1 cellular context compared by ENCODE assay signal in the genomic region with DNA sequence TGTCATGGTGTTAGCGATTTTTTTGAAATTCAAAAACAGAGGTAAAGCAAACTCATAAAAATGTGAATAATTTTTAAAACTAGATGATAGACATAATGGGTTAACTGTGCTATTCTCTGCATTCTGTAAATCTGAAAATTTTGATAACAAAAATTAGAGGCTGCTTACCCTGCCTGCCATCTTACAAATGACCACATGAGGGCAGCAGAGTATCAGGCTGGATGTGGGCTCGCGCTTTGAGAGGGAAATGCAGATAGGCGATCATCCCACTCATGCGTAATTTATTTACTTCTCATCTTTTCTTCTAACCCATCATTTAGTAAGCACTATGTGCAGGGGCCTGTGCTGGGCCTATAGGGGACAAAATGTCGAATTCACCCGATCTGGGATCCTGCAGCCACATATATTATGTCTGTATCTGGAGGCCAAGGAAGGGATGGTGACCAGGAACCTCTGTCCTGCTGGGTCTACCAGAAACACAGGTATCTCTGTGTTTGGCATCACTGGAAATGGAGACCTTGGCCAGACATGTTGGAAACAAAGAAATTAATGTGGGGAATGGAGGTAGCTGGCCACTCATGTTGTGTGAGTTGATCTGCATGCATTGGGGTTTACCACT.
A peak's percentile ranks its signal among the peaks of the same experiment; 100 is the strongest.
TF ChIP-seq lines count a peak whose summit lies in the region.

No MANE protein-coding gene starts in this region.

TF ChIP-seq in K562, 482 proteins besides CTCF, POLR2A, EP300 and RAD21 (continued from another document):
- TF ChIP-seq, protein P1, sequence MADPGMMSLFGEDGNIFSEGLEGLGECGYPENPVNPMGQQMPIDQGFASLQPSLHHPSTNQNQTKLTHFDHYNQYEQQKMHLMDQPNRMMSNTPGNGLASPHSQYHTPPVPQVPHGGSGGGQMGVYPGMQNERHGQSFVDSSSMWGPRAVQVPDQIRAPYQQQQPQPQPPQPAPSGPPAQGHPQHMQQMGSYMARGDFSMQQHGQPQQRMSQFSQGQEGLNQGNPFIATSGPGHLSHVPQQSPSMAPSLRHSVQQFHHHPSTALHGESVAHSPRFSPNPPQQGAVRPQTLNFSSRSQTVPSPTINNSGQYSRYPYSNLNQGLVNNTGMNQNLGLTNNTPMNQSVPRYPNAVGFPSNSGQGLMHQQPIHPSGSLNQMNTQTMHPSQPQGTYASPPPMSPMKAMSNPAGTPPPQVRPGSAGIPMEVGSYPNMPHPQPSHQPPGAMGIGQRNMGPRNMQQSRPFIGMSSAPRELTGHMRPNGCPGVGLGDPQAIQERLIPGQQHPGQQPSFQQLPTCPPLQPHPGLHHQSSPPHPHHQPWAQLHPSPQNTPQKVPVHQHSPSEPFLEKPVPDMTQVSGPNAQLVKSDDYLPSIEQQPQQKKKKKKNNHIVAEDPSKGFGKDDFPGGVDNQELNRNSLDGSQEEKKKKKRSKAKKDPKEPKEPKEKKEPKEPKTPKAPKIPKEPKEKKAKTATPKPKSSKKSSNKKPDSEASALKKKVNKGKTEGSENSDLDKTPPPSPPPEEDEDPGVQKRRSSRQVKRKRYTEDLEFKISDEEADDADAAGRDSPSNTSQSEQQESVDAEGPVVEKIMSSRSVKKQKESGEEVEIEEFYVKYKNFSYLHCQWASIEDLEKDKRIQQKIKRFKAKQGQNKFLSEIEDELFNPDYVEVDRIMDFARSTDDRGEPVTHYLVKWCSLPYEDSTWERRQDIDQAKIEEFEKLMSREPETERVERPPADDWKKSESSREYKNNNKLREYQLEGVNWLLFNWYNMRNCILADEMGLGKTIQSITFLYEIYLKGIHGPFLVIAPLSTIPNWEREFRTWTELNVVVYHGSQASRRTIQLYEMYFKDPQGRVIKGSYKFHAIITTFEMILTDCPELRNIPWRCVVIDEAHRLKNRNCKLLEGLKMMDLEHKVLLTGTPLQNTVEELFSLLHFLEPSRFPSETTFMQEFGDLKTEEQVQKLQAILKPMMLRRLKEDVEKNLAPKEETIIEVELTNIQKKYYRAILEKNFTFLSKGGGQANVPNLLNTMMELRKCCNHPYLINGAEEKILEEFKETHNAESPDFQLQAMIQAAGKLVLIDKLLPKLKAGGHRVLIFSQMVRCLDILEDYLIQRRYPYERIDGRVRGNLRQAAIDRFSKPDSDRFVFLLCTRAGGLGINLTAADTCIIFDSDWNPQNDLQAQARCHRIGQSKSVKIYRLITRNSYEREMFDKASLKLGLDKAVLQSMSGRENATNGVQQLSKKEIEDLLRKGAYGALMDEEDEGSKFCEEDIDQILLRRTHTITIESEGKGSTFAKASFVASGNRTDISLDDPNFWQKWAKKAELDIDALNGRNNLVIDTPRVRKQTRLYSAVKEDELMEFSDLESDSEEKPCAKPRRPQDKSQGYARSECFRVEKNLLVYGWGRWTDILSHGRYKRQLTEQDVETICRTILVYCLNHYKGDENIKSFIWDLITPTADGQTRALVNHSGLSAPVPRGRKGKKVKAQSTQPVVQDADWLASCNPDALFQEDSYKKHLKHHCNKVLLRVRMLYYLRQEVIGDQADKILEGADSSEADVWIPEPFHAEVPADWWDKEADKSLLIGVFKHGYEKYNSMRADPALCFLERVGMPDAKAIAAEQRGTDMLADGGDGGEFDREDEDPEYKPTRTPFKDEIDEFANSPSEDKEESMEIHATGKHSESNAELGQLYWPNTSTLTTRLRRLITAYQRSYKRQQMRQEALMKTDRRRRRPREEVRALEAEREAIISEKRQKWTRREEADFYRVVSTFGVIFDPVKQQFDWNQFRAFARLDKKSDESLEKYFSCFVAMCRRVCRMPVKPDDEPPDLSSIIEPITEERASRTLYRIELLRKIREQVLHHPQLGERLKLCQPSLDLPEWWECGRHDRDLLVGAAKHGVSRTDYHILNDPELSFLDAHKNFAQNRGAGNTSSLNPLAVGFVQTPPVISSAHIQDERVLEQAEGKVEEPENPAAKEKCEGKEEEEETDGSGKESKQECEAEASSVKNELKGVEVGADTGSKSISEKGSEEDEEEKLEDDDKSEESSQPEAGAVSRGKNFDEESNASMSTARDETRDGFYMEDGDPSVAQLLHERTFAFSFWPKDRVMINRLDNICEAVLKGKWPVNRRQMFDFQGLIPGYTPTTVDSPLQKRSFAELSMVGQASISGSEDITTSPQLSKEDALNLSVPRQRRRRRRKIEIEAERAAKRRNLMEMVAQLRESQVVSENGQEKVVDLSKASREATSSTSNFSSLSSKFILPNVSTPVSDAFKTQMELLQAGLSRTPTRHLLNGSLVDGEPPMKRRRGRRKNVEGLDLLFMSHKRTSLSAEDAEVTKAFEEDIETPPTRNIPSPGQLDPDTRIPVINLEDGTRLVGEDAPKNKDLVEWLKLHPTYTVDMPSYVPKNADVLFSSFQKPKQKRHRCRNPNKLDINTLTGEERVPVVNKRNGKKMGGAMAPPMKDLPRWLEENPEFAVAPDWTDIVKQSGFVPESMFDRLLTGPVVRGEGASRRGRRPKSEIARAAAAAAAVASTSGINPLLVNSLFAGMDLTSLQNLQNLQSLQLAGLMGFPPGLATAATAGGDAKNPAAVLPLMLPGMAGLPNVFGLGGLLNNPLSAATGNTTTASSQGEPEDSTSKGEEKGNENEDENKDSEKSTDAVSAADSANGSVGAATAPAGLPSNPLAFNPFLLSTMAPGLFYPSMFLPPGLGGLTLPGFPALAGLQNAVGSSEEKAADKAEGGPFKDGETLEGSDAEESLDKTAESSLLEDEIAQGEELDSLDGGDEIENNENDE (IDR thresholded peaks at IDR 0.05; ENCODE audit: low read depth, low read length) = no peak
- no peak for TF ChIP-seq PHF8 (IDR thresholded peaks at IDR 0.05; ENCODE audit: borderline replicate concordance, low read length)
- TF ChIP-seq CC2D1A (IDR thresholded peaks at IDR 0.05) = 0 out of 2 replicates have a peak, but pooled peaks have one; percentile 26
- TF ChIP-seq FOXA3 (CRISPR knock-in tag; conservative IDR thresholded peaks at IDR 0.05 in 1 of 2, IDR thresholded peaks at IDR 0.05 in 1 of 2) = 0 out of 4 replicates have a peak, but pooled peaks of 1 of the 2 experiments have one; percentile 5
- peak; percentile 49; the same call in 1 of the 2 replicates for TF ChIP-seq STAG1 (CRISPR knock-in tag; IDR thresholded peaks at IDR 0.05; ENCODE audit: borderline replicate concordance)
- TF ChIP-seq L3MBTL2 (IDR thresholded peaks at IDR 0.05) = peak; percentile 27; the same call in 1 of the 2 replicates
- peak; percentile 82 for TF ChIP-seq SMC3 (conservative IDR thresholded peaks at IDR 0.05; ENCODE audit: insufficient read depth, low read depth, low read length)
- TF ChIP-seq MYC (IDR thresholded peaks at IDR 0.05; ENCODE audit: low read depth, low read length) = 0 out of 2 replicates have a peak, but pooled peaks have one; percentile 19
- no peak for TF ChIP-seq MYC (CRISPR knock-in tag; IDR thresholded peaks at IDR 0.05; ENCODE audit: borderline replicate concordance, low read depth)
- TF ChIP-seq NRF1 (conservative IDR thresholded peaks at IDR 0.05 in 1 of 2, IDR thresholded peaks at IDR 0.05 in 1 of 2) = 0 out of 4 replicates have a peak, but pooled peaks of 1 of the 2 experiments have one; percentile 9
- TF ChIP-seq, protein P2, sequence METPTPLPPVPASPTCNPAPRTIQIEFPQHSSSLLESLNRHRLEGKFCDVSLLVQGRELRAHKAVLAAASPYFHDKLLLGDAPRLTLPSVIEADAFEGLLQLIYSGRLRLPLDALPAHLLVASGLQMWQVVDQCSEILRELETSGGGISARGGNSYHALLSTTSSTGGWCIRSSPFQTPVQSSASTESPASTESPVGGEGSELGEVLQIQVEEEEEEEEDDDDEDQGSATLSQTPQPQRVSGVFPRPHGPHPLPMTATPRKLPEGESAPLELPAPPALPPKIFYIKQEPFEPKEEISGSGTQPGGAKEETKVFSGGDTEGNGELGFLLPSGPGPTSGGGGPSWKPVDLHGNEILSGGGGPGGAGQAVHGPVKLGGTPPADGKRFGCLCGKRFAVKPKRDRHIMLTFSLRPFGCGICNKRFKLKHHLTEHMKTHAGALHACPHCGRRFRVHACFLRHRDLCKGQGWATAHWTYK (CRISPR knock-in tag; IDR thresholded peaks at IDR 0.05) = 0 out of 2 replicates have a peak, but pooled peaks have one; percentile 36
- TF ChIP-seq, protein P3, sequence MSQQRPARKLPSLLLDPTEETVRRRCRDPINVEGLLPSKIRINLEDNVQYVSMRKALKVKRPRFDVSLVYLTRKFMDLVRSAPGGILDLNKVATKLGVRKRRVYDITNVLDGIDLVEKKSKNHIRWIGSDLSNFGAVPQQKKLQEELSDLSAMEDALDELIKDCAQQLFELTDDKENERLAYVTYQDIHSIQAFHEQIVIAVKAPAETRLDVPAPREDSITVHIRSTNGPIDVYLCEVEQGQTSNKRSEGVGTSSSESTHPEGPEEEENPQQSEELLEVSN (IDR thresholded peaks at IDR 0.05; ENCODE audit: borderline replicate concordance in 1 of 2, extremely low read depth in 1 of 2, insufficient read depth in 1 of 2, insufficient read length in 1 of 2, low read depth in 1 of 2, low read length in 1 of 2, poor library complexity in 1 of 2, severe bottlenecking in 1 of 2) = peak in 1 of 2 experiments; percentile 25
- TF ChIP-seq, protein P4, sequence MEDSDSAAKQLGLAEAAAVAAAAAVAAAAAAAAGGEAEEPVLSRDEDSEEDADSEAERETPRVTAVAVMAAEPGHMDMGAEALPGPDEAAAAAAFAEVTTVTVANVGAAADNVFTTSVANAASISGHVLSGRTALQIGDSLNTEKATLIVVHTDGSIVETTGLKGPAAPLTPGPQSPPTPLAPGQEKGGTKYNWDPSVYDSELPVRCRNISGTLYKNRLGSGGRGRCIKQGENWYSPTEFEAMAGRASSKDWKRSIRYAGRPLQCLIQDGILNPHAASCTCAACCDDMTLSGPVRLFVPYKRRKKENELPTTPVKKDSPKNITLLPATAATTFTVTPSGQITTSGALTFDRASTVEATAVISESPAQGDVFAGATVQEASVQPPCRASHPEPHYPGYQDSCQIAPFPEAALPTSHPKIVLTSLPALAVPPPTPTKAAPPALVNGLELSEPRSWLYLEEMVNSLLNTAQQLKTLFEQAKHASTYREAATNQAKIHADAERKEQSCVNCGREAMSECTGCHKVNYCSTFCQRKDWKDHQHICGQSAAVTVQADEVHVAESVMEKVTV (CRISPR knock-in tag; IDR thresholded peaks at IDR 0.05) = peak; percentile 95
- TF ChIP-seq NFATC3 (IDR thresholded peaks at IDR 0.05) = no peak
- peak; percentile 25; the same call in 1 of the 2 replicates for TF ChIP-seq JUN (IDR thresholded peaks at IDR 0.05; ENCODE audit: borderline replicate concordance, low read depth, low read length)
- TF ChIP-seq JUN (CRISPR knock-in tag; IDR thresholded peaks at IDR 0.05; ENCODE audit: borderline replicate concordance) = no peak
- TF ChIP-seq TBP (optimal IDR thresholded peaks at IDR 0.05; ENCODE audit: low read depth, low read length) = peak; percentile 5
- no peak for TF ChIP-seq PTBP1 (IDR thresholded peaks at IDR 0.05; ENCODE audit: low read depth, low read length)
- TF ChIP-seq RB1 (IDR thresholded peaks at IDR 0.05; ENCODE audit: low read depth) = peak; percentile 67; the same call in 1 of the 2 replicates
- TF ChIP-seq, protein P5, sequence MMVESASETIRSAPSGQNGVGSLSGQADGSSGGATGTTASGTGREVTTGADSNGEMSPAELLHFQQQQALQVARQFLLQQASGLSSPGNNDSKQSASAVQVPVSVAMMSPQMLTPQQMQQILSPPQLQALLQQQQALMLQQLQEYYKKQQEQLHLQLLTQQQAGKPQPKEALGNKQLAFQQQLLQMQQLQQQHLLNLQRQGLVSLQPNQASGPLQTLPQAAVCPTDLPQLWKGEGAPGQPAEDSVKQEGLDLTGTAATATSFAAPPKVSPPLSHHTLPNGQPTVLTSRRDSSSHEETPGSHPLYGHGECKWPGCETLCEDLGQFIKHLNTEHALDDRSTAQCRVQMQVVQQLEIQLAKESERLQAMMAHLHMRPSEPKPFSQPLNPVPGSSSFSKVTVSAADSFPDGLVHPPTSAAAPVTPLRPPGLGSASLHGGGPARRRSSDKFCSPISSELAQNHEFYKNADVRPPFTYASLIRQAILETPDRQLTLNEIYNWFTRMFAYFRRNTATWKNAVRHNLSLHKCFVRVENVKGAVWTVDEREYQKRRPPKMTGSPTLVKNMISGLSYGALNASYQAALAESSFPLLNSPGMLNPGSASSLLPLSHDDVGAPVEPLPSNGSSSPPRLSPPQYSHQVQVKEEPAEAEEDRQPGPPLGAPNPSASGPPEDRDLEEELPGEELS (CRISPR knock-in tag; IDR thresholded peaks at IDR 0.05; ENCODE audit: borderline replicate concordance) = 0 out of 2 replicates have a peak, but pooled peaks have one; percentile 32
- peak; percentile 57; the same call in 1 of the 2 replicates for TF ChIP-seq LCOR (CRISPR knock-in tag; IDR thresholded peaks at IDR 0.05)
